Comparison of ENCODE assay signal across 8 cellular contexts in genomic region chr20:33488661-33489494, GRCh38. TPM values are rescaled to one million over a fixed set of nuclear protein-coding genes. Genes with fewer than 3 reads are reported as not detected.
DNase-seq lines count a peak whose midpoint lies in the region; ATAC-seq and TF ChIP-seq lines count a peak whose summit lies in the region.
"Not testable (repeated sequence)": the region's sequence is repeated elsewhere in the genome, so short reads cannot be mapped to it uniquely, and the experiment has no call there.

No MANE protein-coding gene starts in this region.

- intact Hi-C loops in cardiac septum (cut with DNase I); sigmoid colon (cut with DNase I); vagina (cut with DNase I): not testable (repeated sequence)

- not testable (repeated sequence) for DNase-seq in GM06990 (ENCODE audit: extremely low read depth, insufficient read length); NB4 (ENCODE audit: low read depth); activated CD8-positive, alpha-beta memory T cell treated with anti-CD3 and anti-CD28 coated beads, Interleukin-2, amount 10 ng/mL, durations not matched to agents 7 days and 5 days; cardiac fibroblast (ENCODE audit: low read depth in 2 of 2); vagina (ENCODE audit: extremely low spot score in 2 of 2)
- DNase-seq in cardiac septum (ENCODE audit: low spot score): peak; percentile 47
- DNase-seq in sigmoid colon: peak; percentile 50

- not testable (repeated sequence) for TF ChIP-seq EP300 in sigmoid colon (IDR thresholded peaks at IDR 0.05)

- not testable (repeated sequence) for H3K9me3 ChIP-seq in mononuclear cell (ENCODE audit: low read depth, low read length); sigmoid colon; vagina

- H3K27ac ChIP-seq in sigmoid colon (peak overlapping the region; percentile 84 to 95 (median 88)), vagina (peak overlapping the region; percentile 95)

- H3K27ac Mint-ChIP-seq in activated CD8-positive, alpha-beta memory T cell treated with anti-CD3 and anti-CD28 coated beads, Interleukin-2, amount 10 ng/mL, durations not matched to agents 7 days and 5 days: peak overlapping the region; percentile 40

- peaks cover 10% of the 10 kb centered on the region for H3K4me1 Mint-ChIP-seq in activated CD8-positive, alpha-beta memory T cell treated with anti-CD3 and anti-CD28 coated beads, Interleukin-2, amount 10 ng/mL, durations not matched to agents 7 days and 5 days

- 92 to 94% methylated on average over 32 of the region's 32 CpGs for WGBS in sigmoid colon, 2 donors

- H3K4me1 ChIP-seq in mononuclear cell (ENCODE audit: insufficient read depth, low read length): peaks cover 23% of the 10 kb centered on the region
- H3K4me1 ChIP-seq in sigmoid colon: peaks cover 0 to 29% (median 24%) of the 10 kb centered on the region in 4 donors
- peaks cover 41% of the 10 kb centered on the region for H3K4me1 ChIP-seq in vagina

- not testable (repeated sequence) for H3K27me3 Mint-ChIP-seq in activated CD8-positive, alpha-beta memory T cell treated with anti-CD3 and anti-CD28 coated beads, Interleukin-2, amount 10 ng/mL, durations not matched to agents 7 days and 5 days

- not testable (repeated sequence) for TF ChIP-seq CTCF in GM06990 (IDR thresholded peaks at IDR 0.05; ENCODE audit: insufficient read depth, low read length, poor library complexity, severe bottlenecking); NB4 (IDR thresholded peaks at IDR 0.05; ENCODE audit: low read depth, low read length); cardiac fibroblast (IDR thresholded peaks at IDR 0.05; ENCODE audit: low read depth, low read length); sigmoid colon (IDR thresholded peaks at IDR 0.05); vagina (IDR thresholded peaks at IDR 0.05)

- not testable (repeated sequence) for H3K27me3 ChIP-seq in GM06990 (replicated peaks; ENCODE audit: control insufficient read depth, insufficient read depth, low read length); mononuclear cell (ENCODE audit: insufficient read depth, low read length); sigmoid colon; vagina

- not testable (repeated sequence) for ATAC-seq in activated CD8-positive, alpha-beta memory T cell treated with anti-CD3 and anti-CD28 coated beads, Interleukin-2, amount 10 ng/mL, durations not matched to agents 7 days and 5 days

- H3K36me3 ChIP-seq in GM06990 (ENCODE audit: control insufficient read depth, insufficient read depth, low read length); sigmoid colon; vagina: not testable (repeated sequence)

- H3K4me3 ChIP-seq in GM06990 (replicated peaks; ENCODE audit: low read depth, low read length): peak overlapping the region; percentile 56
- peak overlapping the region; percentile 77 for H3K4me3 ChIP-seq in NB4 (ENCODE audit: low read depth, low read length)
- H3K4me3 ChIP-seq in cardiac fibroblast (replicated peaks in 1 of 2; ENCODE audit: low read depth in 2 of 2, low read length in 2 of 2): peak overlapping the region; percentile 46 to 57
- peak overlapping the region; percentile 55 for H3K4me3 ChIP-seq in mononuclear cell (ENCODE audit: low read length)
- H3K4me3 ChIP-seq in sigmoid colon: peak overlapping the region; percentile 28 to 98 (median 64)
- peak overlapping the region; percentile 34 to 96 for H3K4me3 ChIP-seq in vagina

- CTCF ChIA-PET in activated CD8-positive, alpha-beta memory T cell treated with anti-CD3 and anti-CD28 coated beads, Interleukin-2, amount 10 ng/mL, durations not matched to agents 7 days and 5 days (lab: Charles Lee): interaction anchor here (0.9 to 2.5 kb wide), 9 partner anchors 9 to 230 kb away, joined by 3 to 18 read pairs (median 3); partner anchors contain the start of gene ACTL10

- not testable (repeated sequence) for H3K4me3 Mint-ChIP-seq in activated CD8-positive, alpha-beta memory T cell treated with anti-CD3 and anti-CD28 coated beads, Interleukin-2, amount 10 ng/mL, durations not matched to agents 7 days and 5 days

- not testable (repeated sequence) for H3K36me3 Mint-ChIP-seq in activated CD8-positive, alpha-beta memory T cell treated with anti-CD3 and anti-CD28 coated beads, Interleukin-2, amount 10 ng/mL, durations not matched to agents 7 days and 5 days

- H3K9me3 Mint-ChIP-seq in activated CD8-positive, alpha-beta memory T cell treated with anti-CD3 and anti-CD28 coated beads, Interleukin-2, amount 10 ng/mL, durations not matched to agents 7 days and 5 days (ENCODE audit: low read depth): not testable (repeated sequence)

- not testable (repeated sequence) for TF ChIP-seq POLR2A in NB4 (IDR thresholded peaks at IDR 0.05; ENCODE audit: extremely low read depth, insufficient read length); sigmoid colon (IDR thresholded peaks at IDR 0.05); vagina (IDR thresholded peaks at IDR 0.05)

RNA-seq across cellular contexts. Expression of gene CBFA2T2, which starts 1.0 kb away (rescaled TPM):
- 10 to 100 TPM; 12.3 to 16.8 TPM for total RNA-seq in activated CD8-positive, alpha-beta memory T cell treated with anti-CD3 and anti-CD28 coated beads, Interleukin-2, amount 10 ng/mL, durations not matched to agents 7 days and 5 days
- 11.2 TPM for total RNA-seq in cardiac septum
- total RNA-seq in mononuclear cell: 8.9 TPM
- 10 to 100 TPM; 17.1 to 26.0 (median 20.9) TPM for total RNA-seq in sigmoid colon
- polyA plus RNA-seq in sigmoid colon: 10 to 100 TPM in 1 of 3 donors, 1 to 10 TPM in 2; 5.4 to 12.7 (median 6.5) TPM
- 34.9 TPM for total RNA-seq in vagina

RNA-seq across cellular contexts. Expression of gene SNTA1, which starts 45.3 kb away (rescaled TPM):
- 1 to 10 TPM; 3.7 to 5.7 TPM for total RNA-seq in activated CD8-positive, alpha-beta memory T cell treated with anti-CD3 and anti-CD28 coated beads, Interleukin-2, amount 10 ng/mL, durations not matched to agents 7 days and 5 days
- 167 TPM for total RNA-seq in cardiac septum
- 2.9 TPM for total RNA-seq in mononuclear cell
- total RNA-seq in sigmoid colon: 10 to 100 TPM; 29.3 to 42.7 (median 33.4) TPM
- polyA plus RNA-seq in sigmoid colon: 1 to 10 TPM; 5.8 to 7.8 (median 6.1) TPM
- 23.8 TPM for total RNA-seq in vagina
